13 cellular contexts compared by ENCODE assay signal in genomic region chr19:17113127-17113785, GRCh38. TPM values are rescaled to one million over a fixed set of nuclear protein-coding genes. Genes with fewer than 3 reads are reported as not detected.
DNase-seq lines count a peak whose midpoint lies in the region; ATAC-seq, FAIRE-seq and TF ChIP-seq lines count a peak whose summit lies in the region.
"Had no signal": no experiment of that assay in that cellular context is flagged by ENCODE, and none has a peak within 500 bp of the region (broad histone marks: within the 10 kb centered on the region; RNA-seq: fewer than 3 reads in every experiment).

No MANE protein-coding gene starts in this region.

- H3K9me3 ChIP-seq in liver (ENCODE audit: control insufficient read depth in 4 of 4, low read length in 3 of 4) (no peaks in the 10 kb centered on the region), HepG2 (ENCODE audit: low read length) (no peaks in the 10 kb centered on the region), upper lobe of right lung (no peaks in the 10 kb centered on the region)

- no peak for TF ChIP-seq POLR2A in HepG2 (IDR thresholded peaks at IDR 0.05; ENCODE audit: insufficient read depth in 1 of 2, low read depth in 2 of 2, low read length in 2 of 2)

- no peaks in the 10 kb centered on the region for H3K79me2 ChIP-seq in HepG2 (ENCODE audit: insufficient read depth, low read length)

- H2AFZ ChIP-seq in HepG2 (ENCODE audit: low read length): no peak overlapping the region

- no peaks in the 10 kb centered on the region for H3K27me3 Mint-ChIP-seq in chondrocyte (ENCODE audit: low read depth)
- H3K27me3 Mint-ChIP-seq in naive thymus-derived CD8-positive, alpha-beta T cell: no peaks in the 10 kb centered on the region
- H3K27me3 Mint-ChIP-seq: activated naive CD8-positive, alpha-beta T cell had no signal

- TF ChIP-seq CTCF in liver (IDR thresholded peaks at IDR 0.05; ENCODE audit: low read depth, low read length, missing input control): no peak
- TF ChIP-seq CTCF in HepG2 (CRISPR knock-in tag; IDR thresholded peaks at IDR 0.05): no peak
- no peak for TF ChIP-seq CTCF in chondrocyte (IDR thresholded peaks at IDR 0.05)
- TF ChIP-seq CTCF in upper lobe of right lung (IDR thresholded peaks at IDR 0.05): no peak

- peak overlapping the region; percentile 71 for H3K27ac Mint-ChIP-seq in chondrocyte (ENCODE audit: unreplicated experiment)
- peak overlapping the region in 9 of 10 donors; percentile 45 to 87 (median 70) for H3K27ac Mint-ChIP-seq in naive thymus-derived CD8-positive, alpha-beta T cell
- H3K27ac Mint-ChIP-seq: activated naive CD8-positive, alpha-beta T cell had no signal

- H3K9me3 Mint-ChIP-seq in chondrocyte (ENCODE audit: low read depth): no peaks in the 10 kb centered on the region
- no peaks in the 10 kb centered on the region for H3K9me3 Mint-ChIP-seq in naive thymus-derived CD8-positive, alpha-beta T cell

- TF ChIP-seq EP300 in HepG2 (IDR thresholded peaks at IDR 0.05; ENCODE audit: low read depth in 2 of 2, low read length in 2 of 2) (no peak), HepG2 (CRISPR knock-in tag; IDR thresholded peaks at IDR 0.05; ENCODE audit: borderline replicate concordance) (no peak)

- peaks cover 11% of the 10 kb centered on the region for H3K4me1 Mint-ChIP-seq in chondrocyte (ENCODE audit: low read depth)
- H3K4me1 Mint-ChIP-seq in naive thymus-derived CD8-positive, alpha-beta T cell: peaks cover 29 to 75% (median 58%) of the 10 kb centered on the region in 4 donors

- H3K36me3 Mint-ChIP-seq in chondrocyte (ENCODE audit: low read depth): peaks cover 7% of the 10 kb centered on the region
- peaks cover 0 to 40% (median 2%) of the 10 kb centered on the region in 3 donors for H3K36me3 Mint-ChIP-seq in naive thymus-derived CD8-positive, alpha-beta T cell

- H3K36me3 ChIP-seq in liver (ENCODE audit: control insufficient read depth in 4 of 4, insufficient read depth in 3 of 4, low read depth in 1 of 4, low read length in 3 of 4) (peaks cover 0 to 3% (median 0%) of the 10 kb centered on the region in 4 donors), HepG2 (replicated peaks in 1 of 2; ENCODE audit: control insufficient read depth in 1 of 2, insufficient read depth in 2 of 2, low read length in 2 of 2) (peaks cover 2 to 20% of the 10 kb centered on the region in 2 experiments; a peak in 4 of 5 replicates), upper lobe of right lung (peaks cover 13% of the 10 kb centered on the region)

- H3K4me3 Mint-ChIP-seq in chondrocyte (ENCODE audit: unreplicated experiment): no peak overlapping the region
- H3K4me3 Mint-ChIP-seq in naive thymus-derived CD8-positive, alpha-beta T cell: peak overlapping the region in 1 of 10 donors; percentile 15
- H3K4me3 Mint-ChIP-seq: activated naive CD8-positive, alpha-beta T cell had no signal

- intact Hi-C loops in HepG2 (cut with micrococcal nuclease; ENCODE audit: unreplicated experiment) (no loop called here), upper lobe of right lung (cut with DNase I) (no loop called here)

- H4K20me1 ChIP-seq in HepG2 (ENCODE audit: insufficient read depth, low read length): no peaks in the 10 kb centered on the region

- POLR2A ChIA-PET in HepG2 (lab: Yijun Ruan, JAX): no interaction called here
- POLR2A ChIA-PET in naive thymus-derived CD8-positive, alpha-beta T cell (lab: Charles Lee): interaction anchor here (1.2 kb wide), 1 partner anchor 12 kb away, joined by 3 read pairs; no protein-coding TSS in a partner anchor

- H3K27ac ChIP-seq in liver (ENCODE audit: low read depth in 1 of 2, low read length in 2 of 2) (peak overlapping the region; percentile 49 to 61), HepG2 (ENCODE audit: extremely low read length, insufficient read depth, low read length) (no peak overlapping the region), upper lobe of right lung (peak overlapping the region; percentile 42)

- in situ Hi-C loops in HepG2 (cut with HindIII; ENCODE audit: extremely low pct_ligation_motif_present, low pct_unique_long_range_greater_than_20kb): no loop called here

- no peaks in the 10 kb centered on the region for H3K27me3 ChIP-seq in liver (ENCODE audit: control insufficient read depth in 4 of 4, insufficient read depth in 4 of 4, low read length in 3 of 4)
- no peaks in the 10 kb centered on the region for H3K27me3 ChIP-seq in HepG2 (ENCODE audit: control insufficient read depth in 1 of 2, insufficient read depth in 2 of 2, low read length in 2 of 2)
- no peaks in the 10 kb centered on the region for H3K27me3 ChIP-seq in upper lobe of right lung

- ATAC-seq in HepG2 (no peak), upper lobe of right lung (peak; percentile 70), HG03378 (IDR thresholded peaks at IDR 0.05; ENCODE audit: unreplicated experiment) (no peak), GM21381 (IDR thresholded peaks at IDR 0.05; ENCODE audit: unreplicated experiment) (no peak)
- ATAC-seq in naive thymus-derived CD8-positive, alpha-beta T cell: no peak

- H3K9ac ChIP-seq in liver (ENCODE audit: low read depth in 1 of 2, low read length in 2 of 2): no peak overlapping the region
- no peak overlapping the region for H3K9ac ChIP-seq in HepG2 (ENCODE audit: insufficient read depth, low read depth, low read length)

- H3K4me3 ChIP-seq in liver (ENCODE audit: low read depth in 1 of 3, low read length in 3 of 3) (no peak overlapping the region), HepG2 (replicated peaks in 1 of 3; ENCODE audit: insufficient read depth in 1 of 3, low read depth in 2 of 3, low read length in 3 of 3) (no peak overlapping the region), upper lobe of right lung (no peak overlapping the region)

- no peak for DNase-seq in HepG2 (ENCODE audit: low spot score)
- DNase-seq in chondrocyte (ENCODE audit: low spot score): no peak
- no peak for DNase-seq in naive thymus-derived CD8-positive, alpha-beta T cell
- DNase-seq in upper lobe of right lung: no peak
- no peak for DNase-seq in GM19240 (ENCODE audit: insufficient read length, low spot score)
- DNase-seq: KG1; NCI-H524 treated with DMSO at 0.1 percent for 48 hours; stimulated activated CD4-positive, alpha-beta T cell treated with anti-CD3 and anti-CD28 coated beads, Interleukin-1b, Interleukin-23, amount 100 ng/mL, for 48 hours had no signal

- 58% methylated on average over 17 of the region's 17 CpGs for WGBS in liver
- 93% methylated on average over 17 of the region's 17 CpGs for WGBS in HepG2 (ENCODE audit: low lambda C conversion rate)

- no peak for FAIRE-seq in HepG2 (lab: Jason Lieb, UNC)
- FAIRE-seq: colon had no signal

- TF ChIP-seq RAD21 in liver (IDR thresholded peaks at IDR 0.05) (no peak), HepG2 (CRISPR knock-in tag; IDR thresholded peaks at IDR 0.05) (no peak)

- no peak overlapping the region for H3K4me2 ChIP-seq in HepG2 (ENCODE audit: low read depth, low read length)

- CTCF ChIA-PET in HepG2 (lab: Yijun Ruan, JAX; ENCODE audit: low intra/inter-chr PET ratio, low total read pairs): no interaction called here

- H3K4me1 ChIP-seq in liver (ENCODE audit: control insufficient read depth in 4 of 4, insufficient read depth in 4 of 4, low read length in 3 of 4): peaks cover 19 to 40% (median 36%) of the 10 kb centered on the region in 4 donors
- H3K4me1 ChIP-seq in HepG2 (ENCODE audit: insufficient read depth, low read length): peaks cover 12% of the 10 kb centered on the region; the same call in 1 of the 2 replicates
- H3K4me1 ChIP-seq in upper lobe of right lung: peaks cover 10% of the 10 kb centered on the region

- BruUV-seq in HepG2 (replicated peaks; lab: Mats Ljungman, UMichigan): no TSS peak

RNA-seq across cellular contexts. Expression of gene MYO9B, which starts 37.7 kb away (rescaled TPM):
- 10 to 100 TPM; 21.5 to 32.5 TPM for total RNA-seq in liver
- polyA plus RNA-seq in liver: 10 to 100 TPM in 1 of 2 donors, 1 to 10 TPM in 1; 9.1 to 20.5 TPM
- total RNA-seq in HepG2 (2016; rRNA removed; fragmentation: Illumina TruSeq; extraction: Trizol): 14.1 and 18.0 TPM in 2 replicates
- total RNA-seq in HepG2 (2016; cell fraction: cytosol; rRNA removed; fragmentation: Illumina TruSeq; extraction: Trizol; ENCODE audit: low read depth): 13.9 and 14.5 TPM in 2 replicates
- 10.1 and 18.6 TPM in 2 replicates for total RNA-seq in HepG2 (2016; cell fraction: insoluble cytoplasmic fraction; rRNA removed; fragmentation: Illumina TruSeq; extraction: Trizol)
- total RNA-seq in HepG2 (2016; cell fraction: membrane; rRNA removed; fragmentation: Illumina TruSeq; extraction: Trizol): 10.7 and 11.5 TPM in 2 replicates
- 22.1 and 24.4 TPM in 2 replicates for total RNA-seq in HepG2 (2016; cell fraction: nucleus; rRNA removed; fragmentation: Illumina TruSeq; extraction: Trizol)
- polyA plus RNA-seq in HepG2 (2011; rRNA removed): 18.3 and 23.4 TPM in 2 replicates
- polyA plus RNA-seq in HepG2 (2011; cell fraction: cytosol; rRNA removed): 7.2 and 9.7 TPM in 2 replicates
- polyA plus RNA-seq in HepG2 (2011; cell fraction: nucleus; rRNA removed): 169 and 196 TPM in 2 replicates
- polyA plus RNA-seq in HepG2 (2012): 15.6 and 21.8 TPM in 2 replicates
- polyA plus RNA-seq in HepG2 (2016; cell fraction: cytosol; fragmentation: Illumina TruSeq; extraction: Trizol; ENCODE audit: low read depth): 1.5 and 1.8 TPM in 2 replicates
- 11.9 and 14.6 TPM in 2 replicates for polyA plus RNA-seq in HepG2 (2016; cell fraction: insoluble cytoplasmic fraction; fragmentation: Illumina TruSeq; extraction: Trizol; ENCODE audit: low read depth)
- 3.6 and 3.7 TPM in 2 replicates for polyA plus RNA-seq in HepG2 (2016; cell fraction: membrane; fragmentation: Illumina TruSeq; extraction: Trizol; ENCODE audit: low read depth)
- 77.8 and 81.3 TPM in 2 replicates for polyA plus RNA-seq in HepG2 (2016; cell fraction: nucleus; fragmentation: Illumina TruSeq; extraction: Trizol; ENCODE audit: insufficient read depth, low read depth)
- polyA minus RNA-seq in HepG2 (2011; rRNA and poly(A)+ RNA removed; ENCODE audit: low replicate concordance): 28.0 and 67.0 TPM in 2 replicates
- 11.5 and 11.6 TPM in 2 replicates for polyA minus RNA-seq in HepG2 (2011; cell fraction: cytosol; rRNA and poly(A)+ RNA removed)
- 37.3 and 38.0 TPM in 2 replicates for polyA minus RNA-seq in HepG2 (2011; cell fraction: nucleus; rRNA and poly(A)+ RNA removed)
- 90.8 to 98.1 TPM (median 94.6 TPM) in 3 replicates for total RNA-seq in chondrocyte
- total RNA-seq in naive thymus-derived CD8-positive, alpha-beta T cell: 100 to 1,000 TPM; 169 to 171 TPM
- polyA plus RNA-seq in naive thymus-derived CD8-positive, alpha-beta T cell: 10 to 100 TPM in 1 of 3 donors, 1 to 10 TPM in 2; 3.3 to 22.3 (median 8.0) TPM
- total RNA-seq in upper lobe of right lung: 137 TPM

RNA-seq across cellular contexts. Expression of gene HAUS8, which starts 38.0 kb away (rescaled TPM):
- total RNA-seq in liver: 1 to 10 TPM; 3.3 to 5.7 TPM
- 1 to 10 TPM; 3.3 to 4.2 TPM for polyA plus RNA-seq in liver
- 17.5 and 19.1 TPM in 2 replicates for total RNA-seq in HepG2 (2016; rRNA removed; fragmentation: Illumina TruSeq; extraction: Trizol)
- 7.9 and 8.8 TPM in 2 replicates for total RNA-seq in HepG2 (2016; cell fraction: cytosol; rRNA removed; fragmentation: Illumina TruSeq; extraction: Trizol; ENCODE audit: low read depth)
- total RNA-seq in HepG2 (2016; cell fraction: insoluble cytoplasmic fraction; rRNA removed; fragmentation: Illumina TruSeq; extraction: Trizol): 17.4 and 19.5 TPM in 2 replicates
- total RNA-seq in HepG2 (2016; cell fraction: membrane; rRNA removed; fragmentation: Illumina TruSeq; extraction: Trizol): 10.4 and 12.6 TPM in 2 replicates
- 10.9 and 13.5 TPM in 2 replicates for total RNA-seq in HepG2 (2016; cell fraction: nucleus; rRNA removed; fragmentation: Illumina TruSeq; extraction: Trizol)
- 7.1 and 7.8 TPM in 2 replicates for polyA plus RNA-seq in HepG2 (2011; rRNA removed)
- 4.3 and 7.7 TPM in 2 replicates for polyA plus RNA-seq in HepG2 (2011; cell fraction: cytosol; rRNA removed)
- 9.4 and 9.9 TPM in 2 replicates for polyA plus RNA-seq in HepG2 (2011; cell fraction: nucleus; rRNA removed)
- polyA plus RNA-seq in HepG2 (2012): 5.2 and 6.2 TPM in 2 replicates
- polyA plus RNA-seq in HepG2 (2016; cell fraction: cytosol; fragmentation: Illumina TruSeq; extraction: Trizol; ENCODE audit: low read depth): 4.1 and 4.3 TPM in 2 replicates
- 20.4 and 22.5 TPM in 2 replicates for polyA plus RNA-seq in HepG2 (2016; cell fraction: insoluble cytoplasmic fraction; fragmentation: Illumina TruSeq; extraction: Trizol; ENCODE audit: low read depth)
- polyA plus RNA-seq in HepG2 (2016; cell fraction: membrane; fragmentation: Illumina TruSeq; extraction: Trizol; ENCODE audit: low read depth): 5.6 and 9.6 TPM in 2 replicates
- 26.2 and 30.0 TPM in 2 replicates for polyA plus RNA-seq in HepG2 (2016; cell fraction: nucleus; fragmentation: Illumina TruSeq; extraction: Trizol; ENCODE audit: insufficient read depth, low read depth)
- 6.4 and 32.7 TPM in 2 replicates for polyA minus RNA-seq in HepG2 (2011; rRNA and poly(A)+ RNA removed; ENCODE audit: low replicate concordance)
- polyA minus RNA-seq in HepG2 (2011; cell fraction: cytosol; rRNA and poly(A)+ RNA removed): 2.3 and 4.7 TPM in 2 replicates
- polyA minus RNA-seq in HepG2 (2011; cell fraction: nucleus; rRNA and poly(A)+ RNA removed): 3.7 and 4.2 TPM in 2 replicates
- total RNA-seq in chondrocyte: 7.8 to 9.5 TPM (median 8.2 TPM) in 3 replicates
- total RNA-seq in naive thymus-derived CD8-positive, alpha-beta T cell: 10 to 100 TPM; 18.3 to 20.4 TPM
- 10 to 100 TPM in 1 of 3 donors, 1 to 10 TPM in 2; 5.3 to 11.9 (median 5.9) TPM for polyA plus RNA-seq in naive thymus-derived CD8-positive, alpha-beta T cell
- total RNA-seq in upper lobe of right lung: 8.1 TPM
